In genomic region chrX:136858007-136858756, GRCh38 we compare ENCODE assay signal across 21 cellular contexts. TPM values are rescaled to one million over a fixed set of nuclear protein-coding genes. Genes with fewer than 3 reads are reported as not detected.
A peak's percentile ranks its signal among the peaks of the same experiment; 100 is the strongest.
DNase-seq lines count a peak whose midpoint lies in the region; ATAC-seq and TF ChIP-seq lines count a peak whose summit lies in the region.
"Had no signal": no experiment of that assay in that cellular context is flagged by ENCODE, and none has a peak within 500 bp of the region (broad histone marks: within the 10 kb centered on the region; RNA-seq: fewer than 3 reads in every experiment).

No MANE protein-coding gene starts in this region.

- peaks cover 6% of the 10 kb centered on the region for H3K4me1 Mint-ChIP-seq in T-helper 1 cell treated with Interleukin-12 subunit alpha and Interleukin-12 subunit beta and Interleukin-4 antibody, amounts not matched to agents 30 μg/mL and 1 μg/mL, for 36 hours (ENCODE audit: low read depth)
- H3K4me1 Mint-ChIP-seq in CD4-positive, CD25-positive, alpha-beta regulatory T cell = peaks cover 0 to 18% (median 7%) of the 10 kb centered on the region in 4 donors
- H3K4me1 Mint-ChIP-seq in WTC11 (no peaks in the 10 kb centered on the region), endothelial cell (ENCODE audit: unreplicated experiment) (no peaks in the 10 kb centered on the region), immature natural killer cell (peaks cover 3 to 24% of the 10 kb centered on the region in 2 donors)
- H3K4me1 Mint-ChIP-seq: neural progenitor cell had no signal

- no peak for TF ChIP-seq CTCF in WTC11 (IDR thresholded peaks at IDR 0.05)
- no peak for TF ChIP-seq CTCF in endothelial cell (IDR thresholded peaks at IDR 0.05; ENCODE audit: unreplicated experiment)

- no peaks in the 10 kb centered on the region for H3K27me3 ChIP-seq in CD4-positive, CD25-positive, alpha-beta regulatory T cell (ENCODE audit: control insufficient read depth, insufficient read depth, low read length)
- H3K27me3 ChIP-seq in MG63 = no peaks in the 10 kb centered on the region
- H3K27me3 ChIP-seq: esophagus squamous epithelium, neural progenitor cell, Peyer's patch had no signal

- CTCF ChIA-PET in WTC11 (lab: Charles Lee) = no interaction called here

- no peak for DNase-seq in T-helper 1 cell
- no peak for DNase-seq in CD4-positive, CD25-positive, alpha-beta regulatory T cell
- no peak for DNase-seq in WTC11 (ENCODE audit: low spot score)
- no peak for DNase-seq in endothelial cell (ENCODE audit: low spot score)
- DNase-seq in MG63 = no peak
- no peak for DNase-seq in immature natural killer cell
- DNase-seq: activated CD4-positive, alpha-beta T cell treated with anti-CD3 and anti-CD28 coated beads for 4 hours; cerebellar nuclear complex; effector CD8-positive, alpha-beta T cell; esophagus squamous epithelium; NCI-H1694; NCI-H2227 treated with DMSO at 0.1 percent for 48 hours; NCI-H82; Peyer's patch; psoas muscle had no signal

- peaks cover 14% of the 10 kb centered on the region for H3K36me3 ChIP-seq in CD4-positive, CD25-positive, alpha-beta regulatory T cell (ENCODE audit: control insufficient read depth, insufficient read depth, low read length)
- peaks cover 24% of the 10 kb centered on the region for H3K36me3 ChIP-seq in MG63
- H3K36me3 ChIP-seq: neural progenitor cell, Peyer's patch had no signal

- H3K9me3 ChIP-seq in CD4-positive, CD25-positive, alpha-beta regulatory T cell (ENCODE audit: control insufficient read depth in 2 of 2, low read length in 2 of 2) = no peaks in the 10 kb centered on the region
- no peaks in the 10 kb centered on the region for H3K9me3 ChIP-seq in MG63
- H3K9me3 ChIP-seq: esophagus squamous epithelium, Peyer's patch, psoas muscle had no signal

- no peak overlapping the region for H3K27ac ChIP-seq in CD4-positive, CD25-positive, alpha-beta regulatory T cell (ENCODE audit: insufficient read depth, low read length, poor library complexity, severe bottlenecking)
- H3K27ac ChIP-seq: BLaER1 treated with 17β-estradiol and CSF1 and Interleukin-3, amounts not matched to agents 10 nM and 100 nM; esophagus squamous epithelium; neural progenitor cell; Peyer's patch; psoas muscle; skin epidermis had no signal

- no peaks in the 10 kb centered on the region for H3K27me3 Mint-ChIP-seq in T-helper 1 cell treated with Interleukin-12 subunit alpha and Interleukin-12 subunit beta and Interleukin-4 antibody, amounts not matched to agents 30 μg/mL and 1 μg/mL, for 36 hours (ENCODE audit: low read depth)
- no peaks in the 10 kb centered on the region for H3K27me3 Mint-ChIP-seq in CD4-positive, CD25-positive, alpha-beta regulatory T cell
- H3K27me3 Mint-ChIP-seq in WTC11 (ENCODE audit: low read depth) (no peaks in the 10 kb centered on the region), endothelial cell (ENCODE audit: unreplicated experiment) (peaks cover 2% of the 10 kb centered on the region), immature natural killer cell (ENCODE audit: low read depth in 3 of 3) (no peaks in the 10 kb centered on the region)
- H3K27me3 Mint-ChIP-seq: IgD-negative memory B cell had no signal

- no peaks in the 10 kb centered on the region for H3K9me3 Mint-ChIP-seq in T-helper 1 cell treated with Interleukin-12 subunit alpha and Interleukin-12 subunit beta and Interleukin-4 antibody, amounts not matched to agents 30 μg/mL and 1 μg/mL, for 36 hours
- no peaks in the 10 kb centered on the region for H3K9me3 Mint-ChIP-seq in CD4-positive, CD25-positive, alpha-beta regulatory T cell
- H3K9me3 Mint-ChIP-seq in WTC11 (no peaks in the 10 kb centered on the region), endothelial cell (ENCODE audit: unreplicated experiment) (no peaks in the 10 kb centered on the region), immature natural killer cell (no peaks in the 10 kb centered on the region)
- H3K9me3 Mint-ChIP-seq: IgD-negative memory B cell had no signal

- no peak overlapping the region for H3K4me3 Mint-ChIP-seq in T-helper 1 cell treated with Interleukin-12 subunit alpha and Interleukin-12 subunit beta and Interleukin-4 antibody, amounts not matched to agents 30 μg/mL and 1 μg/mL, for 36 hours
- H3K4me3 Mint-ChIP-seq in CD4-positive, CD25-positive, alpha-beta regulatory T cell = no peak overlapping the region
- H3K4me3 Mint-ChIP-seq in WTC11 = no peak overlapping the region
- peak overlapping the region; percentile 40 for H3K4me3 Mint-ChIP-seq in endothelial cell (ENCODE audit: unreplicated experiment)
- H3K4me3 Mint-ChIP-seq in immature natural killer cell = no peak overlapping the region
- H3K4me3 Mint-ChIP-seq: IgD-negative memory B cell, neural progenitor cell had no signal

- H3K27ac Mint-ChIP-seq in T-helper 1 cell treated with Interleukin-12 subunit alpha and Interleukin-12 subunit beta and Interleukin-4 antibody, amounts not matched to agents 30 μg/mL and 1 μg/mL, for 36 hours = peak overlapping the region; percentile 34
- H3K27ac Mint-ChIP-seq in CD4-positive, CD25-positive, alpha-beta regulatory T cell = peak overlapping the region in 2 of 3 donors; percentile 23 to 79
- H3K27ac Mint-ChIP-seq in WTC11 (peak overlapping the region; percentile 64), endothelial cell (ENCODE audit: unreplicated experiment) (peak overlapping the region; percentile 69), immature natural killer cell (no peak overlapping the region)
- H3K27ac Mint-ChIP-seq: IgD-negative memory B cell, neural progenitor cell had no signal

- ATAC-seq in CD4-positive, CD25-positive, alpha-beta regulatory T cell (ENCODE audit: low read depth in 2 of 2) = no peak
- ATAC-seq in WTC11 (no peak), GM18867 (IDR thresholded peaks at IDR 0.05; ENCODE audit: unreplicated experiment) (no peak)
- ATAC-seq: psoas muscle had no signal

- no peak overlapping the region for H3K4me3 ChIP-seq in CD4-positive, CD25-positive, alpha-beta regulatory T cell (ENCODE audit: low read depth, low read length)
- no peak overlapping the region for H3K4me3 ChIP-seq in MG63
- H3K4me3 ChIP-seq: BLaER1 treated with 17β-estradiol and CSF1 and Interleukin-3, amounts not matched to agents 10 nM and 100 nM; esophagus squamous epithelium; neural progenitor cell; Peyer's patch; psoas muscle; skin epidermis had no signal

- POLR2A ChIA-PET in WTC11 (lab: Charles Lee) = no interaction called here

- no peaks in the 10 kb centered on the region for H3K4me1 ChIP-seq in CD4-positive, CD25-positive, alpha-beta regulatory T cell (ENCODE audit: control insufficient read depth, insufficient read depth, low read length, poor library complexity, severe bottlenecking)
- H3K4me1 ChIP-seq: esophagus squamous epithelium, neural progenitor cell, Peyer's patch, psoas muscle had no signal

- peaks cover 38% of the 10 kb centered on the region for H3K36me3 Mint-ChIP-seq in T-helper 1 cell treated with Interleukin-12 subunit alpha and Interleukin-12 subunit beta and Interleukin-4 antibody, amounts not matched to agents 30 μg/mL and 1 μg/mL, for 36 hours (ENCODE audit: low read depth)
- H3K36me3 Mint-ChIP-seq in CD4-positive, CD25-positive, alpha-beta regulatory T cell = peaks cover 23% of the 10 kb centered on the region
- H3K36me3 Mint-ChIP-seq in WTC11 (peaks cover 56% of the 10 kb centered on the region), endothelial cell (ENCODE audit: low read depth, unreplicated experiment) (peaks cover 23% of the 10 kb centered on the region), immature natural killer cell (peaks cover 0 to 16% (median 13%) of the 10 kb centered on the region in 3 donors)

TF ChIP-seq in WTC11, 78 proteins besides CTCF, POLR2A, EP300 and RAD21:
- no peak for TF ChIP-seq E2F1 (CRISPR knock-in tag; IDR thresholded peaks at IDR 0.05)
- peak; percentile 67 for TF ChIP-seq NFATC4 (CRISPR knock-in tag; IDR thresholded peaks at IDR 0.05)

RNA-seq across cellular contexts. Expression of gene RBMX, which starts 22.3 kb away (rescaled TPM):
- 249 TPM for total RNA-seq in CD4-positive, CD25-positive, alpha-beta regulatory T cell
- polyA plus RNA-seq in CD4-positive, CD25-positive, alpha-beta regulatory T cell = 100 to 1,000 TPM; 181 to 243 (median 200) TPM
- total RNA-seq in WTC11 (2021) (373 to 398 TPM (median 379 TPM) in 3 replicates), endothelial cell (ENCODE audit: unreplicated experiment) (267 TPM)
- 335 and 466 TPM in 2 replicates for total RNA-seq in MG63 (2014; rRNA removed; shearing (Covaris generic); ENCODE audit: low replicate concordance)
- polyA plus RNA-seq in immature natural killer cell = 100 to 1,000 TPM; 119 to 162 (median 142) TPM

Comparison
In these comparisons a context has a peak if more than half of its experiments do, and no peak if none do; other contexts are left out.
1. H3K27ac Mint-ChIP-seq: peak in T-helper 1 cell treated with Interleukin-12 subunit alpha and Interleukin-12 subunit beta and Interleukin-4 antibody, amounts not matched to agents 30 μg/mL and 1 μg/mL, for 36 hours (single experiment), CD4-positive, CD25-positive, alpha-beta regulatory T cell (2 of 3), WTC11 (single experiment) and endothelial cell (single experiment); none in immature natural killer cell (0 of 6).